8 cellular contexts compared by ENCODE assay signal in genomic region chr16:72172105-72173034, GRCh38. TPM values are rescaled to one million over a fixed set of nuclear protein-coding genes. Genes with fewer than 3 reads are reported as not detected.
A peak's percentile ranks its signal among the peaks of the same experiment; 100 is the strongest.
DNase-seq lines count a peak whose midpoint lies in the region; ATAC-seq, FAIRE-seq and TF ChIP-seq lines count a peak whose summit lies in the region.

PMFBP1 (minus strand) TSS chr16:72172155; CDS start chr16:72171208, 947 bp downstream.

- peak; percentile 69 for FAIRE-seq in endothelial cell of umbilical vein (lab: Jason Lieb, UNC)

- H3K4me1 ChIP-seq in PC-3 (ENCODE audit: insufficient read depth, low read length) = peaks cover 5% of the 10 kb centered on the region; the same call in 1 of the 2 replicates
- peaks cover 4% of the 10 kb centered on the region for H3K4me1 ChIP-seq in endothelial cell of umbilical vein (ENCODE audit: control insufficient read depth, extremely low read depth, insufficient read depth, low read length)

- no peaks in the 10 kb centered on the region for H3K9me2 ChIP-seq in PC-3 (replicated peaks; ENCODE audit: low read length)

- no peaks in the 10 kb centered on the region for H3K4me1 Mint-ChIP-seq in Calu3 (ENCODE audit: low read depth, unreplicated experiment)
- H3K4me1 Mint-ChIP-seq in natural killer cell treated with Interleukin-12 subunit alpha and Interleukin-12 subunit beta and Interleukin-15 and Interleukin-18, amount 100 ng/mL, for 72 hours (ENCODE audit: low read depth in 2 of 2) = no peaks in the 10 kb centered on the region

- H3K79me2 ChIP-seq in PC-3 (ENCODE audit: low read length) (no peaks in the 10 kb centered on the region), endothelial cell of umbilical vein (ENCODE audit: control insufficient read depth, insufficient read depth, low read length) (no peaks in the 10 kb centered on the region)

- H3K9ac ChIP-seq in PC-3 (ENCODE audit: low read length) (no peak within 1 kb of the TSS), endothelial cell of umbilical vein (replicated peaks; ENCODE audit: extremely low read depth, insufficient read depth, low read length) (no peak within 1 kb of the TSS)

- no peaks in the 10 kb centered on the region for H3K9me3 ChIP-seq in PC-3 (ENCODE audit: low read length)
- no peaks in the 10 kb centered on the region for H3K9me3 ChIP-seq in endothelial cell of umbilical vein (replicated peaks; ENCODE audit: control insufficient read depth, insufficient read depth, low read length)

- TF ChIP-seq CTCF in Calu3 (IDR thresholded peaks at IDR 0.05; ENCODE audit: unreplicated experiment) (no peak), PC-3 (conservative IDR thresholded peaks at IDR 0.05; ENCODE audit: low read depth, low read length) (no peak), endothelial cell of umbilical vein (IDR thresholded peaks at IDR 0.05; ENCODE audit: extremely low read depth in 1 of 2, insufficient read depth in 1 of 2, low read depth in 1 of 2, low read length in 2 of 2) (no peak)

- no peak within 1 kb of the TSS for H3K27ac Mint-ChIP-seq in Calu3 (ENCODE audit: unreplicated experiment)
- no peak within 1 kb of the TSS for H3K27ac Mint-ChIP-seq in natural killer cell treated with Interleukin-12 subunit alpha and Interleukin-12 subunit beta and Interleukin-15 and Interleukin-18, amount 100 ng/mL, for 72 hours

- no peaks in the 10 kb centered on the region for H3K9me1 ChIP-seq in endothelial cell of umbilical vein (replicated peaks; ENCODE audit: control insufficient read depth, extremely low read depth, insufficient read depth, low read length)

- DNase-seq in Calu3 (peak; percentile 37), PC-3 (peak; percentile 74), endothelial cell of umbilical vein (ENCODE audit: low read depth, low spot score) (peak; percentile 62), cerebellum (ENCODE audit: low spot score) (no peak)
- DNase-seq in natural killer cell treated with Interleukin-12 subunit alpha and Interleukin-12 subunit beta and Interleukin-15 and Interleukin-18, amount 100 ng/mL, for 72 hours (ENCODE audit: low spot score) = no peak
- DNase-seq in activated CD8-positive, alpha-beta memory T cell treated with anti-CD3 and anti-CD28 coated beads, Interleukin-2, amount 50 U/mL, for 4 hours = no peak

- H3F3A ChIP-seq in PC-3 (ENCODE audit: low read length, unreplicated experiment) = no peaks in the 10 kb centered on the region

- H3K4me3 Mint-ChIP-seq in Calu3 (ENCODE audit: low read depth, unreplicated experiment) = no peak within 1 kb of the TSS
- no peak within 1 kb of the TSS for H3K4me3 Mint-ChIP-seq in natural killer cell treated with Interleukin-12 subunit alpha and Interleukin-12 subunit beta and Interleukin-15 and Interleukin-18, amount 100 ng/mL, for 72 hours

- POLR2A ChIA-PET in PC-3 (lab: Charles Lee; ENCODE audit: unreplicated experiment) = no interaction called here
- POLR2A ChIA-PET in endothelial cell of umbilical vein (lab: Charles Lee) = no interaction called here

- H3K27me3 ChIP-seq in PC-3 (ENCODE audit: low read length) (no peaks in the 10 kb centered on the region), endothelial cell of umbilical vein (ENCODE audit: control insufficient read depth in 2 of 2, insufficient read depth in 2 of 2, low read length in 2 of 2) (peaks cover 3 to 6% of the 10 kb centered on the region in 2 experiments)

- BruUV-seq in Calu3 (replicated peaks; lab: Mats Ljungman, UMichigan) = no TSS peak
- no TSS peak for BruUV-seq in PC-3 (replicated peaks; lab: Mats Ljungman, UMichigan)
- no TSS peak for BruUV-seq in endothelial cell of umbilical vein (replicated peaks; lab: Mats Ljungman, UMichigan)

- H4K20me1 ChIP-seq in PC-3 (ENCODE audit: low read length) (no peaks in the 10 kb centered on the region), endothelial cell of umbilical vein (replicated peaks; ENCODE audit: control insufficient read depth, extremely low read depth, insufficient read depth, low read length) (no peaks in the 10 kb centered on the region)

- intact Hi-C loops in Calu3 (cut with micrococcal nuclease; ENCODE audit: unreplicated experiment) = no loop called here
- intact Hi-C loops in PC-3 (cut with micrococcal nuclease) = no loop called here
- intact Hi-C loops in endothelial cell of umbilical vein (cut with micrococcal nuclease) = no loop called here

- H3K36me3 ChIP-seq in PC-3 (ENCODE audit: low read depth, low read length) (no peaks in the 10 kb centered on the region), endothelial cell of umbilical vein (ENCODE audit: control insufficient read depth in 2 of 2, extremely low read depth in 1 of 2, insufficient read depth in 2 of 2, low read length in 2 of 2) (no peaks in the 10 kb centered on the region)

- H2AFZ ChIP-seq in PC-3 (ENCODE audit: low read length) (peak within 1 kb of the TSS; percentile 27; the same call in 1 of the 2 replicates), endothelial cell of umbilical vein (ENCODE audit: low read depth, low read length) (no peak within 1 kb of the TSS)

- H3K27me3 Mint-ChIP-seq in Calu3 (ENCODE audit: unreplicated experiment) = peaks cover 13% of the 10 kb centered on the region
- peaks cover 8 to 22% of the 10 kb centered on the region in 2 donors for H3K27me3 Mint-ChIP-seq in natural killer cell treated with Interleukin-12 subunit alpha and Interleukin-12 subunit beta and Interleukin-15 and Interleukin-18, amount 100 ng/mL, for 72 hours

- H3K27ac ChIP-seq in PC-3 (ENCODE audit: low read length) (0 out of 2 replicates have a peak within 1 kb of the TSS, but pooled peaks have one; percentile 7), endothelial cell of umbilical vein (ENCODE audit: insufficient read depth, low read depth, low read length) (no peak within 1 kb of the TSS)

- dilution Hi-C loops in endothelial cell of umbilical vein (cut with MboI; ENCODE audit: extremely low pct_ligation_motif_present, low sequenced_read_pairs) = no loop called here

- H3K9me3 Mint-ChIP-seq in Calu3 (ENCODE audit: low read depth, unreplicated experiment) = no peaks in the 10 kb centered on the region
- peaks cover 4% of the 10 kb centered on the region for H3K9me3 Mint-ChIP-seq in natural killer cell treated with Interleukin-12 subunit alpha and Interleukin-12 subunit beta and Interleukin-15 and Interleukin-18, amount 100 ng/mL, for 72 hours

- TF ChIP-seq POLR2A in endothelial cell of umbilical vein (IDR thresholded peaks at IDR 0.05; ENCODE audit: low read depth, low read length) = no peak

- ATAC-seq in GM19025 (IDR thresholded peaks at IDR 0.05; ENCODE audit: low read depth, unreplicated experiment) = peak; percentile 99
- peak; percentile 99 for ATAC-seq in HG03066 (IDR thresholded peaks at IDR 0.05; ENCODE audit: low read depth, unreplicated experiment)
- peak; percentile 42 for ATAC-seq in PC-3
- peak; percentile 32 to 56 for ATAC-seq in natural killer cell treated with Interleukin-12 subunit alpha and Interleukin-12 subunit beta and Interleukin-15 and Interleukin-18, amount 100 ng/mL, for 72 hours

- CTCF ChIA-PET in Calu3 (lab: Charles Lee) (no interaction called here), PC-3 (lab: Charles Lee) (no interaction called here), endothelial cell of umbilical vein (lab: Charles Lee) (interaction anchor here (1.6 to 2.1 kb wide), 2 partner anchors 17 to 295 kb away, joined by 3 to 5 read pairs; no protein-coding TSS in a partner anchor)

- H3K4me3 ChIP-seq in PC-3 (ENCODE audit: low read length) (no peak within 1 kb of the TSS), endothelial cell of umbilical vein (replicated peaks in 1 of 3; ENCODE audit: insufficient read depth in 1 of 3, low read depth in 1 of 3, low read length in 3 of 3) (no peak within 1 kb of the TSS)

- no peaks in the 10 kb centered on the region for H3K36me3 Mint-ChIP-seq in Calu3 (ENCODE audit: insufficient read depth, unreplicated experiment)
- no peaks in the 10 kb centered on the region for H3K36me3 Mint-ChIP-seq in natural killer cell treated with Interleukin-12 subunit alpha and Interleukin-12 subunit beta and Interleukin-15 and Interleukin-18, amount 100 ng/mL, for 72 hours

- H3K4me2 ChIP-seq in PC-3 (ENCODE audit: low read length) (no peak within 1 kb of the TSS), endothelial cell of umbilical vein (ENCODE audit: insufficient read depth, low read length) (no peak within 1 kb of the TSS)

TF ChIP-seq in endothelial cell of umbilical vein, 7 proteins besides CTCF, POLR2A, EP300 and RAD21:
- TF ChIP-seq FOS (IDR thresholded peaks at IDR 0.05; ENCODE audit: borderline replicate concordance, insufficient read depth, low read length) (peak; percentile 80), MYC (IDR thresholded peaks at IDR 0.05; ENCODE audit: low read depth, low read length) (no peak), JUN (IDR thresholded peaks at IDR 0.05; ENCODE audit: borderline replicate concordance, insufficient read depth, insufficient read length, low read depth) (peak; percentile 80), GATA2 (IDR thresholded peaks at IDR 0.05; ENCODE audit: insufficient read depth, insufficient read length, low read depth, low read length) (no peak), MAX (IDR thresholded peaks at IDR 0.05; ENCODE audit: insufficient read depth, insufficient read length) (peak; percentile 62), EZH2 (IDR thresholded peaks at IDR 0.05; ENCODE audit: borderline replicate concordance, low read depth, low read length, severe bottlenecking) (no peak), POLR2AphosphoS5 (IDR thresholded peaks at IDR 0.05; ENCODE audit: insufficient read depth, low read depth, low read length) (no peak)

RNA-seq across cellular contexts. Expression of gene PMFBP1, which starts in this region (rescaled TPM):
- total RNA-seq in Calu3 (2022) (6.2 and 8.5 TPM in 2 replicates), PC-3 (2014; rRNA removed) (1.2 and 2.0 TPM in 2 replicates), endothelial cell of umbilical vein (0.42 TPM in 1 of 2 replicates, not detected in the other), cerebellum (0.82 TPM)
- polyA plus RNA-seq in endothelial cell of umbilical vein = 0.12 and 0.14 TPM in 2 replicates
- 0.01 and 0.04 TPM in 2 replicates for polyA plus RNA-seq in endothelial cell of umbilical vein (2011; cell fraction: cytosol; rRNA removed)
- polyA plus RNA-seq in endothelial cell of umbilical vein (2011; cell fraction: nucleus; rRNA removed) = 1.1 and 1.3 TPM in 2 replicates
- polyA plus RNA-seq in endothelial cell of umbilical vein (2012) = 0.49 and 0.71 TPM in 2 replicates
- polyA minus RNA-seq in endothelial cell of umbilical vein = 0.72 TPM in 1 of 2 replicates, not detected in the other
- polyA minus RNA-seq in endothelial cell of umbilical vein (2011; cell fraction: cytosol; rRNA and poly(A)+ RNA removed) = 1.1 TPM
- 0.43 and 0.82 TPM in 2 replicates for polyA minus RNA-seq in endothelial cell of umbilical vein (2011; cell fraction: nucleus; rRNA and poly(A)+ RNA removed)
- under 1 TPM; 0.45 to 0.67 TPM for total RNA-seq in natural killer cell treated with Interleukin-12 subunit alpha and Interleukin-12 subunit beta and Interleukin-15 and Interleukin-18, amount 100 ng/mL, for 72 hours

Comparison
In these comparisons a context has a peak if more than half of its experiments do, and no peak if none do; other contexts are left out.
1. Peak in ATAC-seq in natural killer cell treated with Interleukin-12 subunit alpha and Interleukin-12 subunit beta and Interleukin-15 and Interleukin-18, amount 100 ng/mL, for 72 hours; RNA of the gene not detected or under 1 TPM.
2. DNase-seq: peak in Calu3 (single experiment), PC-3 (single experiment) and endothelial cell of umbilical vein (single experiment); none in natural killer cell treated with Interleukin-12 subunit alpha and Interleukin-12 subunit beta and Interleukin-15 and Interleukin-18, amount 100 ng/mL, for 72 hours (single experiment), cerebellum (single experiment) and activated CD8-positive, alpha-beta memory T cell treated with anti-CD3 and anti-CD28 coated beads, Interleukin-2, amount 50 U/mL, for 4 hours (single experiment).
3. ATAC-seq: peak in every context shown above with its lines; median percentile 99 in GM19025; 99 in HG03066; 44 in natural killer cell treated with Interleukin-12 subunit alpha and Interleukin-12 subunit beta and Interleukin-15 and Interleukin-18, amount 100 ng/mL, for 72 hours; 42 in PC-3.